11 cellular contexts compared by ENCODE assay signal in genomic region chr11:76557466-76557865, GRCh38.
"Had no signal": no experiment of that assay in that cellular context is flagged by ENCODE, and none has a peak within 500 bp of the region (broad histone marks: within the 10 kb centered on the region; RNA-seq: fewer than 3 reads in every experiment).

No MANE protein-coding gene starts in this region.

- H3K4me3 Mint-ChIP-seq: GM23338, H9, HFFc6 had no signal

- H2AFZ ChIP-seq: GM23248, GM23338 had no signal

- H3K36me3 ChIP-seq: HAP-1 had no signal

- DNase-seq: GM23248, GOT3, H7, H9, HCEC 1CT, HFFc6 had no signal

- H3K27ac ChIP-seq: GM23248 had no signal

- H3K4me1 ChIP-seq: HAP-1 had no signal

- H3K9me3 ChIP-seq: HAP-1 had no signal

- ATAC-seq: GM23338, HCT116 had no signal

- H3K4me2 ChIP-seq: GM23338 had no signal

- H3K27ac Mint-ChIP-seq: GM23338, H9, HFFc6 had no signal

- H3K4me3 ChIP-seq: GM23248, GM23338, HAP-1 had no signal

- H3K9ac ChIP-seq: GM23248 had no signal

- FAIRE-seq: H1, H54 had no signal
